ENCODE assay signal across 25 cellular contexts in the genomic region with DNA sequence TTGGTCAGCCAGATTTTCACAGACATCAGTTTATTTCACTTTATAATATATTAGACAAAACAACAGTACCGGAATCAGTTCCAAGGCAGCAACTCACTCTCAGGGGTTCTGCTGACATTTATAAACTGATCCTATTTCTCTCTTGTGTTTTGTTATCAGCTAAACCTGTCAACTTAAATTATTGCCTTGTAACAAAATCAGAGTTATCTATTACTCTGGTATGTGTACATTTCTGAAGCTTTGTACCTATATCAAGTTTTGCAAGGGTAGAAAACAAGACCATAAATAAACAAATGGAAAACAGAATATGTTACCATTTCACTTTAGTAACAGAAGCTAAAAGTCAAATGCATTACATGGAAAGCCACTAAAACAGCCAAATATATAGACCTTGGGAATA.
A peak's percentile ranks its signal among the peaks of the same experiment; 100 is the strongest.
DNase-seq lines count a peak whose midpoint lies in the region; ATAC-seq and TF ChIP-seq lines count a peak whose summit lies in the region.
"Had no signal": no experiment of that assay in that cellular context is flagged by ENCODE, and none has a peak within 500 bp of the region (broad histone marks: within the 10 kb centered on the region; RNA-seq: fewer than 3 reads in every experiment).

No MANE protein-coding gene starts in this region.

- H3K9me3 ChIP-seq in cardiac muscle cell (ENCODE audit: low read depth) (no peaks in the 10 kb centered on the region), right atrium auricular region (no peaks in the 10 kb centered on the region), subcutaneous abdominal adipose tissue (ENCODE audit: control insufficient read depth in 5 of 5, low read length in 5 of 5) (no peaks in the 10 kb centered on the region)
- H3K9me3 ChIP-seq: BE2C, SJCRH30 had no signal

- ATAC-seq in HG03039 (IDR thresholded peaks at IDR 0.05; ENCODE audit: unreplicated experiment): no peak
- ATAC-seq: PC-3 had no signal

- TF ChIP-seq CTCF in cardiac muscle cell (IDR thresholded peaks at IDR 0.05; ENCODE audit: low read depth, low read length) (no peak), right atrium auricular region (IDR thresholded peaks at IDR 0.05) (no peak)

- DNase-seq in cardiac muscle cell (ENCODE audit: low read depth in 1 of 2, low spot score in 1 of 2) (no peak), right atrium auricular region (ENCODE audit: low spot score) (no peak), left kidney (ENCODE audit: low read depth, low spot score) (peak; percentile 91), SW480 (ENCODE audit: low spot score) (no peak), LoVo (ENCODE audit: low spot score) (no peak)
- DNase-seq in activated CD4-positive, alpha-beta T cell treated with anti-CD3 and anti-CD28 coated beads, Interleukin-2, amount 50 U/mL, for 4 hours: no peak
- DNase-seq: 8988T, ACHN, BE2C, Calu3, DND-41, HCEC 1CT, Kasumi-1, MV-4-11, NCI-H1105 treated with DMSO at 0.1 percent for 48 hours, NCI-H146, NCI-H1930, NCI-H2107, NCI-H446, NCI-H524 treated with DMSO at 0.1 percent for 48 hours, NCI-H774, PC-3, SJCRH30 had no signal

- H3K9ac ChIP-seq in subcutaneous abdominal adipose tissue (ENCODE audit: low read length in 5 of 5): no peak overlapping the region

- no peaks in the 10 kb centered on the region for H3K27me3 ChIP-seq in cardiac muscle cell
- H3K27me3 ChIP-seq in right atrium auricular region: no peaks in the 10 kb centered on the region
- H3K27me3 ChIP-seq in subcutaneous abdominal adipose tissue (ENCODE audit: control insufficient read depth in 5 of 5, insufficient read depth in 4 of 5, low read length in 5 of 5): no peaks in the 10 kb centered on the region
- H3K27me3 ChIP-seq: BE2C, SJCRH30 had no signal

- H3K4me3 ChIP-seq in cardiac muscle cell (no peak overlapping the region), right atrium auricular region (no peak overlapping the region), subcutaneous abdominal adipose tissue (ENCODE audit: low read depth in 1 of 5, low read length in 5 of 5) (no peak overlapping the region)
- H3K4me3 ChIP-seq: SJCRH30 had no signal

- H3K27ac ChIP-seq in cardiac muscle cell (peak overlapping the region; percentile 30), right atrium auricular region (no peak overlapping the region), subcutaneous abdominal adipose tissue (ENCODE audit: low read depth, low read length) (peak overlapping the region; percentile 42)
- H3K27ac ChIP-seq: SJCRH30 had no signal

- peaks cover 10% of the 10 kb centered on the region for H3K4me1 ChIP-seq in cardiac muscle cell (ENCODE audit: low read depth)
- peaks cover 0 to 10% of the 10 kb centered on the region in 2 donors for H3K4me1 ChIP-seq in right atrium auricular region
- H3K4me1 ChIP-seq in subcutaneous abdominal adipose tissue (ENCODE audit: control insufficient read depth in 5 of 5, insufficient read depth in 5 of 5, low read length in 5 of 5): peaks cover 3 to 16% (median 12%) of the 10 kb centered on the region in 5 donors
- H3K4me1 ChIP-seq: SJCRH30 had no signal

- H3K36me3 ChIP-seq in cardiac muscle cell: no peaks in the 10 kb centered on the region
- H3K36me3 ChIP-seq in right atrium auricular region: no peaks in the 10 kb centered on the region
- no peaks in the 10 kb centered on the region for H3K36me3 ChIP-seq in subcutaneous abdominal adipose tissue (ENCODE audit: control insufficient read depth in 5 of 5, insufficient read depth in 5 of 5, low read length in 5 of 5)
- H3K36me3 ChIP-seq: BE2C, SJCRH30 had no signal

Comparison
In these comparisons a context has a peak if more than half of its experiments do, and no peak if none do; other contexts are left out.
1. H3K27ac ChIP-seq: peak in cardiac muscle cell (single experiment) and subcutaneous abdominal adipose tissue (single experiment); none in right atrium auricular region (0 of 2).